1 cellular context compared by ENCODE assay signal in genomic region chr5:135053989-135054388, GRCh38.
TF ChIP-seq lines count a peak whose summit lies in the region.

No MANE protein-coding gene starts in this region.

TF ChIP-seq in K562, 482 proteins besides CTCF, POLR2A, EP300 and RAD21:
- TF ChIP-seq C11orf30 (IDR thresholded peaks at IDR 0.05; ENCODE audit: low read depth) (no peak), MYBL2 (IDR thresholded peaks at IDR 0.05; ENCODE audit: low read depth) (no peak), MYBL2 (CRISPR knock-in tag; IDR thresholded peaks at IDR 0.05; ENCODE audit: borderline replicate concordance) (no peak), ARID3B (CRISPR knock-in tag; IDR thresholded peaks at IDR 0.05; ENCODE audit: borderline replicate concordance) (no peak), PML (IDR thresholded peaks at IDR 0.05; ENCODE audit: low read length) (no peak), ZNF766 (CRISPR knock-in tag; conservative IDR thresholded peaks at IDR 0.05) (no peak), GABPB2 (CRISPR knock-in tag; conservative IDR thresholded peaks at IDR 0.05) (no peak), MLLT1 (IDR thresholded peaks at IDR 0.05) (no peak), IRF9 (tag; IDR thresholded peaks at IDR 0.05) (no peak), CSDE1 (IDR thresholded peaks at IDR 0.05) (no peak), ZNF655 (CRISPR knock-in tag; IDR thresholded peaks at IDR 0.05) (no peak), ZFP36 (IDR thresholded peaks at IDR 0.05; ENCODE audit: low read depth, low read length, partially characterized antibody) (no peak), PHTF2 (CRISPR knock-in tag; IDR thresholded peaks at IDR 0.05) (no peak), SAFB2 (IDR thresholded peaks at IDR 0.05; ENCODE audit: borderline replicate concordance, low read depth, low read length, severe bottlenecking) (no peak), TCFL5 (CRISPR knock-in tag; conservative IDR thresholded peaks at IDR 0.05) (no peak), TBL1XR1 (IDR thresholded peaks at IDR 0.05; ENCODE audit: low read length in 2 of 2) (no peak), YY1 (IDR thresholded peaks at IDR 0.05; ENCODE audit: borderline replicate concordance in 1 of 3, control insufficient read depth in 1 of 3, extremely low read depth in 1 of 3, insufficient read depth in 3 of 3, insufficient read length in 1 of 3, insufficient replicate concordance in 2 of 3, low read depth in 1 of 3, low read length in 2 of 3) (no peak), E2F1 (CRISPR knock-in tag; IDR thresholded peaks at IDR 0.05) (no peak), SOX6 (IDR thresholded peaks at IDR 0.05) (no peak), HNRNPLL (IDR thresholded peaks at IDR 0.05; ENCODE audit: low read depth, low read length, poor library complexity, severe bottlenecking) (no peak), ZNF583 (CRISPR knock-in tag; IDR thresholded peaks at IDR 0.05) (no peak)
